Comparison of ENCODE assay signal across 8 cellular contexts in the genomic region with DNA sequence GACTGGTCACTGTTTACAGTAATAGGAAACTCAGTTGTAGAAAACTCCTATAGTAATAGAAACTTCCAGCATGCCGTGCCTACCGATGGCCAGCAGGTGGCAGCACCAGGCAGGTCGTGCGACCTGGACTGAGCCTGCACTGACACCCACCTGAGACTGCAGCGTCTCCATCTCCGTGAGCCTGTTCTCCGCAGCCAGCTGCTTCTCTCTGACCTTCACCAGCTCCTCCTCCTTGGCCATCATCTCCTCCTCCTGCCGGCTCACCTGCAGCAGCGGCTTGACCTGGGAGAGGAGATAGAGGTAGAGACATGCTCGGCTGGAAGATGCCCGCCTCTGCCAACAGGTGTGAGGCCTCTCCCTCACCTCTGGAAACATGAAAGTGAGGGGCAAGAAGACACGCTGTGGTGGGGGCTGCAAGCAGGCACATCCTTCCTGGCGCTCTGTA. TPM values are rescaled to one million over a fixed set of nuclear protein-coding genes. Genes with fewer than 3 reads are reported as not detected.
DNase-seq lines count a peak whose midpoint lies in the region; ATAC-seq and TF ChIP-seq lines count a peak whose summit lies in the region.

No MANE protein-coding gene starts in this region.

- peak; percentile 77 for DNase-seq in DND-41
- DNase-seq in KG1 (lab: John Stamatoyannopoulos, UW) = peak; percentile 44
- DNase-seq in SHP77 treated with DMSO at 0.1 percent for 48 hours (lab: John Stamatoyannopoulos, UW) = peak; percentile 21
- peak; percentile 93 for DNase-seq in activated effector memory CD4-positive, alpha-beta T cell treated with anti-CD3 and anti-CD28 coated beads, Interleukin-2, amount 50 U/mL, for 16 hours
- DNase-seq in fibroblast of villous mesenchyme (ENCODE audit: low read depth) = peak; percentile 72
- peak in 47 of 56 donors; percentile 5 to 82 (median 42) for DNase-seq in nucleus accumbens (lab: John Stamatoyannopoulos, UW)
- peak; percentile 81 for DNase-seq in testis

- H3K4me3 ChIP-seq in DND-41 (ENCODE audit: low read depth in 1 of 2, low read length in 2 of 2) = no peak overlapping the region
- no peak overlapping the region for H3K4me3 ChIP-seq in fibroblast of villous mesenchyme (ENCODE audit: low read depth, low read length)
- no peak overlapping the region for H3K4me3 ChIP-seq in testis

- no peaks in the 10 kb centered on the region for H3K9me3 ChIP-seq in DND-41 (ENCODE audit: insufficient read depth, low read length, severe bottlenecking)
- H3K9me3 ChIP-seq in testis = no peaks in the 10 kb centered on the region

- peaks cover 11% of the 10 kb centered on the region for H4K20me1 ChIP-seq in DND-41 (ENCODE audit: insufficient read depth, low read length)

- ATAC-seq in DND-41 (ENCODE audit: insufficient read depth, low read depth) (peak; percentile 87), GM21360 (IDR thresholded peaks at IDR 0.05; ENCODE audit: unreplicated experiment) (no peak)

- no peak for TF ChIP-seq POLR2A in testis (IDR thresholded peaks at IDR 0.05)

- intact Hi-C loops in testis (cut with DNase I; ENCODE audit: low total_unique reads) = loop anchor here (5.0 kb wide), 1 partner anchor 171 kb away; no protein-coding TSS in a partner anchor

- no peaks in the 10 kb centered on the region for H3K79me2 ChIP-seq in DND-41 (ENCODE audit: insufficient read depth, low read length)

- TF ChIP-seq CTCF in DND-41 (IDR thresholded peaks at IDR 0.05; ENCODE audit: borderline replicate concordance, extremely low read depth, low read length, poor library complexity, severe bottlenecking) (peak; percentile 99), fibroblast of villous mesenchyme (IDR thresholded peaks at IDR 0.05; ENCODE audit: insufficient read depth, low read depth, low read length) (peak; percentile 88), testis (IDR thresholded peaks at IDR 0.05) (peak; percentile 95 to 98 (median 97))

- H3K4me2 ChIP-seq in DND-41 (ENCODE audit: insufficient read depth, low read length) = no peak overlapping the region

- H3K4me1 ChIP-seq in DND-41 (ENCODE audit: insufficient read depth, low read length) (no peaks in the 10 kb centered on the region), testis (no peaks in the 10 kb centered on the region)

- no peaks in the 10 kb centered on the region for H3K27me3 ChIP-seq in DND-41 (ENCODE audit: insufficient read depth, low read length, poor library complexity)
- H3K27me3 ChIP-seq in testis = no peaks in the 10 kb centered on the region

- 35 to 40% methylated on average over 7 to 13 of the region's 13 CpGs for WGBS in testis, 2 donors

- no peak overlapping the region for H2AFZ ChIP-seq in DND-41 (ENCODE audit: low read depth, low read length)

- no peak overlapping the region for H3K9ac ChIP-seq in DND-41 (ENCODE audit: low read depth, low read length)

- H3K27ac ChIP-seq in DND-41 (ENCODE audit: low read length) = no peak overlapping the region
- H3K27ac ChIP-seq in testis = no peak overlapping the region

- H3K36me3 ChIP-seq in DND-41 (ENCODE audit: insufficient read depth, low read length) (peaks cover 98% of the 10 kb centered on the region), testis (ENCODE audit: low read depth, missing control alignments) (no peaks in the 10 kb centered on the region)

RNA-seq across cellular contexts. Expression of a gene that starts 48.5 kb away (rescaled TPM):
- total RNA-seq in fibroblast of villous mesenchyme (12.9 and 21.6 TPM in 2 replicates), testis (1 to 10 TPM; 5.0 to 9.4 TPM)
- 24.4 TPM for polyA plus RNA-seq in testis (ENCODE audit: insufficient read depth, low read depth, low replicate concordance)

Comparison
In these comparisons a context has a peak if more than half of its experiments do, and no peak if none do; other contexts are left out.
1. DNase-seq: peak in every context shown above with its lines; median percentile 93 in activated effector memory CD4-positive, alpha-beta T cell treated with anti-CD3 and anti-CD28 coated beads, Interleukin-2, amount 50 U/mL, for 16 hours; 81 in testis; 77 in DND-41; 72 in fibroblast of villous mesenchyme; 44 in KG1; 42 in nucleus accumbens; 21 in SHP77 treated with DMSO at 0.1 percent for 48 hours.